ENCODE assay signal across 17 cellular contexts in genomic region chr9:94818196-94818541, GRCh38.
DNase-seq lines count a peak whose midpoint lies in the region; ATAC-seq and TF ChIP-seq lines count a peak whose summit lies in the region.
"Had no signal": no experiment of that assay in that cellular context is flagged by ENCODE, and none has a peak within 500 bp of the region (broad histone marks: within the 10 kb centered on the region; RNA-seq: fewer than 3 reads in every experiment).

No MANE protein-coding gene starts in this region.

- CTCF ChIA-PET in activated naive CD4-positive, alpha-beta T cell treated with anti-CD3 and anti-CD28 coated beads, Interleukin-2, amount 10 ng/mL, durations not matched to agents 7 days and 5 days (lab: Charles Lee) = interaction anchor here (0.7 kb wide), 1 partner anchor 313 kb away, joined by 3 read pairs; no protein-coding TSS in a partner anchor
- CTCF ChIA-PET in MCF 10A (lab: Yijun Ruan, JAX) = no interaction called here

- TF ChIP-seq CTCF in MCF 10A (IDR thresholded peaks at IDR 0.05; ENCODE audit: unreplicated experiment) (no peak), lower lobe of right lung (IDR thresholded peaks at IDR 0.05) (no peak), tibial artery (IDR thresholded peaks at IDR 0.05) (no peak)

- H3K27me3 ChIP-seq in lower lobe of right lung (ENCODE audit: low read depth) (no peaks in the 10 kb centered on the region), tibial artery (no peaks in the 10 kb centered on the region)
- H3K27me3 ChIP-seq: BLaER1 treated with 17β-estradiol and CSF1 and Interleukin-3, amounts not matched to agents 10 nM and 100 nM had no signal

- H3K36me3 ChIP-seq in lower lobe of right lung = no peaks in the 10 kb centered on the region
- H3K36me3 ChIP-seq in tibial artery = no peaks in the 10 kb centered on the region

- H3K27ac ChIP-seq in lower lobe of right lung (peak overlapping the region; percentile 74), tibial artery (peak overlapping the region; percentile 55 to 69)
- H3K27ac ChIP-seq: BLaER1 treated with 17β-estradiol and CSF1 and Interleukin-3, amounts not matched to agents 10 nM and 100 nM had no signal

- peaks cover 11% of the 10 kb centered on the region for H3K4me1 Mint-ChIP-seq in activated naive CD4-positive, alpha-beta T cell treated with anti-CD3 and anti-CD28 coated beads, Interleukin-2, amount 10 ng/mL, durations not matched to agents 7 days and 5 days
- peaks cover 20% of the 10 kb centered on the region for H3K4me1 Mint-ChIP-seq in MCF 10A (ENCODE audit: insufficient read depth, unreplicated experiment)
- H3K4me1 Mint-ChIP-seq: T-cell had no signal

- intact Hi-C loops in MCF 10A (cut with micrococcal nuclease) (no loop called here), lower lobe of right lung (cut with DNase I) (no loop called here), tibial artery (cut with DNase I; ENCODE audit: low total_unique reads) (no loop called here)

- H3K4me3 ChIP-seq in lower lobe of right lung (no peak overlapping the region), tibial artery (no peak overlapping the region)
- H3K4me3 ChIP-seq: BLaER1 treated with 17β-estradiol and CSF1 and Interleukin-3, amounts not matched to agents 10 nM and 100 nM had no signal

- peaks cover 8% of the 10 kb centered on the region for H3K36me3 Mint-ChIP-seq in activated naive CD4-positive, alpha-beta T cell treated with anti-CD3 and anti-CD28 coated beads, Interleukin-2, amount 10 ng/mL, durations not matched to agents 7 days and 5 days
- H3K36me3 Mint-ChIP-seq in MCF 10A (ENCODE audit: insufficient read depth, unreplicated experiment) = peaks cover 12% of the 10 kb centered on the region

- no peak overlapping the region for H3K4me3 Mint-ChIP-seq in activated naive CD4-positive, alpha-beta T cell treated with anti-CD3 and anti-CD28 coated beads, Interleukin-2, amount 10 ng/mL, durations not matched to agents 7 days and 5 days
- no peak overlapping the region for H3K4me3 Mint-ChIP-seq in MCF 10A (ENCODE audit: unreplicated experiment)
- H3K4me3 Mint-ChIP-seq: T-cell had no signal

- peak overlapping the region; percentile 52 for H3K27ac Mint-ChIP-seq in activated naive CD4-positive, alpha-beta T cell treated with anti-CD3 and anti-CD28 coated beads, Interleukin-2, amount 10 ng/mL, durations not matched to agents 7 days and 5 days
- peak overlapping the region; percentile 51 for H3K27ac Mint-ChIP-seq in MCF 10A (ENCODE audit: low read depth, unreplicated experiment)

- BruUV-seq in MCF 10A (replicated peaks; lab: Mats Ljungman, UMichigan) = no TSS peak

- no peaks in the 10 kb centered on the region for H3K9me3 Mint-ChIP-seq in activated naive CD4-positive, alpha-beta T cell treated with anti-CD3 and anti-CD28 coated beads, Interleukin-2, amount 10 ng/mL, durations not matched to agents 7 days and 5 days
- H3K9me3 Mint-ChIP-seq in MCF 10A (ENCODE audit: unreplicated experiment) = no peaks in the 10 kb centered on the region
- H3K9me3 Mint-ChIP-seq: T-cell had no signal

- H3K27me3 Mint-ChIP-seq in activated naive CD4-positive, alpha-beta T cell treated with anti-CD3 and anti-CD28 coated beads, Interleukin-2, amount 10 ng/mL, durations not matched to agents 7 days and 5 days = no peaks in the 10 kb centered on the region
- no peaks in the 10 kb centered on the region for H3K27me3 Mint-ChIP-seq in MCF 10A (ENCODE audit: insufficient read depth, unreplicated experiment)
- H3K27me3 Mint-ChIP-seq: T-cell had no signal

- H3K9me3 ChIP-seq in lower lobe of right lung = no peaks in the 10 kb centered on the region
- H3K9me3 ChIP-seq in tibial artery = no peaks in the 10 kb centered on the region
- H3K9me3 ChIP-seq: BLaER1 treated with 17β-estradiol and CSF1 and Interleukin-3, amounts not matched to agents 10 nM and 100 nM had no signal

- no peak for DNase-seq in activated naive CD4-positive, alpha-beta T cell treated with anti-CD3 and anti-CD28 coated beads, Interleukin-2, amount 10 ng/mL, durations not matched to agents 7 days and 5 days
- no peak for DNase-seq in activated naive CD4-positive, alpha-beta T cell treated with Interleukin-2 at 50 U/mL for 16 hours
- DNase-seq in MCF 10A (ENCODE audit: unreplicated experiment) (no peak), lower lobe of right lung (no peak), tibial artery (no peak), AML-193 (lab: John Stamatoyannopoulos, UW) (no peak), NCI-H524 treated with DMSO at 0.1 percent for 48 hours (lab: John Stamatoyannopoulos, UW) (no peak)
- DNase-seq: activated CD4-positive, alpha-beta T cell treated with anti-CD3 and anti-CD28 coated beads, Interleukin-2, amount 50 U/mL, for 48 hours; activated naive CD4-positive, alpha-beta T cell treated with anti-CD3 and anti-CD28 coated beads, Interleukin-2, amount 50 U/mL, for 16 hours; foreskin melanocyte; GDM1; NCI-H2227 treated with DMSO at 0.1 percent for 48 hours; stimulated activated CD4-positive, alpha-beta T cell treated with anti-CD3 and anti-CD28 coated beads, Interleukin-4, amount 100 ng/mL, for 24 hours; T-cell had no signal

- H3K4me1 ChIP-seq in lower lobe of right lung (peaks cover 8% of the 10 kb centered on the region), tibial artery (peaks cover 0 to 45% (median 23%) of the 10 kb centered on the region in 4 donors)

- ATAC-seq in lower lobe of right lung (peak in 1 of 2 donors; percentile 70), GM21576 (IDR thresholded peaks at IDR 0.05; ENCODE audit: unreplicated experiment) (no peak)
- ATAC-seq: left lobe of liver, T-cell had no signal

- POLR2A ChIA-PET in MCF 10A (lab: Yijun Ruan, JAX) = interaction anchor here (0.6 to 1.1 kb wide), 5 partner anchors 10 to 128 kb away, joined by 3 read pairs; no protein-coding TSS in a partner anchor
